In the genomic region with DNA sequence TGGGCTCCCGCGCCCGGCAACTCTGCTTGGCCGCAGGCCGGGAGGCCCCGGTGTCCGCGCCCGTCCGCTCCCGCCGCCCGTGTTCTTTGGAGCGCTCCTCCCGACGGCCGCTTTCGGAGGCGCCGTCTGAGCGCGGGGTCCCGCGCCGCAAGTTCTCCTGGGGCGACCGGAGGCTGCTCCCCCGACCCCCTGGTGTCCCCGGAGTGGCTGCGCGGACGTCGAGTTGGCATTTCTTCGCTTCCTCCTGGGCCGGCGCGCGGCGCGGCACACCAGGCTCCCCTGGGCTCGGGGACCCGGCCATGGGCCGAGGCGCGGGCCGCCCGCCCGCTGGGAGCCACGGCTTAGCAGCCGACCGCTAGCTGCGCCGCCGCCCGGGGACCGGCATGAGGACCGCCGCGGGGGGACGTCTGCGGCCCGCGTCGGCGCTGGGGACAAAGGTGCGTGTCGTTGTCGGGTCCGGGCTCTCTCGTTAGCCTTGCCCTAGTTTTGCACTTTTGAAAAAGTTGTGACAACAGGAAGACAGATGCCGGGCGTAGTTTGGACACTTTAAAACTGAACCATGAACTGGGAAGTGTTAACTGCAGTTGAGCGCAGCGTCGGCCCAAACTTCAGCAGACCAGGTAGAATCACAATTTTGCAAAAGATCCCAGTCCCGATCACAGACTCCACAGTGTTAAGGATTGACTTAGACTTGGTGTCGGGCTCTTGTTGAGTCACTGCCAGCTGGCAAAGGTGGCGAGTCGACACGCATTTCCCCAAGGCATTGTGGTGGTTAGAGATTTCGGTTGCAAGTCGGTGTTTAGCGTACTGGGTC, we compare ENCODE assay signal across 7 cellular contexts. TPM values are rescaled to one million over a fixed set of nuclear protein-coding genes. Genes with fewer than 3 reads are reported as not detected.
DNase-seq lines count a peak whose midpoint lies in the region; ATAC-seq and TF ChIP-seq lines count a peak whose summit lies in the region.

No MANE protein-coding gene starts in this region.

- peaks cover 24% of the 10 kb centered on the region for H3K36me3 Mint-ChIP-seq in activated CD8-positive, alpha-beta memory T cell treated with anti-CD3 and anti-CD28 coated beads, Interleukin-2, amount 10 ng/mL, durations not matched to agents 7 days and 5 days

- H3K4me1 Mint-ChIP-seq in activated CD8-positive, alpha-beta memory T cell treated with anti-CD3 and anti-CD28 coated beads, Interleukin-2, amount 10 ng/mL, durations not matched to agents 7 days and 5 days, result peaks cover 54% of the 10 kb centered on the region

- peak overlapping the region; percentile 81 for H3K27ac Mint-ChIP-seq in activated CD8-positive, alpha-beta memory T cell treated with anti-CD3 and anti-CD28 coated beads, Interleukin-2, amount 10 ng/mL, durations not matched to agents 7 days and 5 days

- no peak for TF ChIP-seq EP300 in stomach (IDR thresholded peaks at IDR 0.05)

- H3K27me3 ChIP-seq in esophagus (ENCODE audit: control insufficient read depth in 1 of 2, insufficient read depth in 2 of 2, low read length in 2 of 2) (no peaks in the 10 kb centered on the region), muscle layer of duodenum (ENCODE audit: low read depth, low read length) (no peaks in the 10 kb centered on the region), stomach (no peaks in the 10 kb centered on the region)

- DNase-seq in GM13977 (ENCODE audit: low spot score) (peak; percentile 51), HFF-Myc (ENCODE audit: extremely low read depth, low read depth) (no peak), MV-4-11 (lab: John Stamatoyannopoulos, UW) (peak; percentile 37), stomach (peak; percentile 73)
- DNase-seq in activated CD8-positive, alpha-beta memory T cell treated with anti-CD3 and anti-CD28 coated beads, Interleukin-2, amount 10 ng/mL, durations not matched to agents 7 days and 5 days, result peak; percentile 55

- intact Hi-C loops in stomach (cut with DNase I; ENCODE audit: low total_unique reads), result no loop called here

- no peak for TF ChIP-seq POLR2A in stomach (IDR thresholded peaks at IDR 0.05)

- H3K4me3 Mint-ChIP-seq in activated CD8-positive, alpha-beta memory T cell treated with anti-CD3 and anti-CD28 coated beads, Interleukin-2, amount 10 ng/mL, durations not matched to agents 7 days and 5 days, result peak overlapping the region; percentile 83

- H3K4me1 ChIP-seq in esophagus (ENCODE audit: control insufficient read depth in 2 of 2, insufficient read depth in 2 of 2, low read length in 1 of 2) (peaks cover 0 to 4% of the 10 kb centered on the region in 2 donors), muscle layer of duodenum (ENCODE audit: control insufficient read depth in 1 of 2, insufficient read depth in 2 of 2, low read length in 2 of 2) (peaks cover 17 to 44% of the 10 kb centered on the region in 2 donors), stomach (peaks cover 35 to 76% (median 52%) of the 10 kb centered on the region in 4 donors)

- no peaks in the 10 kb centered on the region for H3K9me3 ChIP-seq in esophagus (ENCODE audit: control insufficient read depth in 2 of 2, insufficient read depth in 1 of 2, low read depth in 1 of 2, low read length in 1 of 2)
- no peaks in the 10 kb centered on the region for H3K9me3 ChIP-seq in muscle layer of duodenum (ENCODE audit: control insufficient read depth in 1 of 2, low read length in 2 of 2)
- no peaks in the 10 kb centered on the region for H3K9me3 ChIP-seq in stomach

- 0 to 1% methylated on average over 82 to 83 of the region's 83 CpGs for WGBS in esophagus, 2 donors
- 0% methylated on average over 25 to 83 of the region's 83 CpGs for WGBS in stomach, 5 donors

- no peaks in the 10 kb centered on the region for H3K9me3 Mint-ChIP-seq in activated CD8-positive, alpha-beta memory T cell treated with anti-CD3 and anti-CD28 coated beads, Interleukin-2, amount 10 ng/mL, durations not matched to agents 7 days and 5 days (ENCODE audit: low read depth)

- H3K27me3 Mint-ChIP-seq in activated CD8-positive, alpha-beta memory T cell treated with anti-CD3 and anti-CD28 coated beads, Interleukin-2, amount 10 ng/mL, durations not matched to agents 7 days and 5 days, result no peaks in the 10 kb centered on the region

- TF ChIP-seq CTCF in GM13977 (IDR thresholded peaks at IDR 0.05; ENCODE audit: extremely low read depth, insufficient read depth, missing control alignments) (no peak), HFF-Myc (IDR thresholded peaks at IDR 0.05; ENCODE audit: low read depth, low read length, missing control alignments) (no peak), stomach (IDR thresholded peaks at IDR 0.05) (no peak)

- peak overlapping the region; percentile 93 to 95 for H3K27ac ChIP-seq in esophagus (ENCODE audit: low read depth in 2 of 2, low read length in 1 of 2)
- peak overlapping the region; percentile 28 for H3K27ac ChIP-seq in muscle layer of duodenum (ENCODE audit: low read length)
- peak overlapping the region; percentile 97 to 99 (median 98) for H3K27ac ChIP-seq in stomach

- H3K4me3 ChIP-seq in HFF-Myc (replicated peaks; ENCODE audit: low read depth, low read length) (peak overlapping the region; percentile 94), esophagus (ENCODE audit: low read depth in 1 of 2, low read length in 2 of 2) (peak overlapping the region; percentile 74 to 86), muscle layer of duodenum (ENCODE audit: low read depth in 1 of 2, low read length in 2 of 2) (peak overlapping the region; percentile 92 to 94), stomach (peak overlapping the region; percentile 77 to 96 (median 94))

- CTCF ChIA-PET in activated CD8-positive, alpha-beta memory T cell treated with anti-CD3 and anti-CD28 coated beads, Interleukin-2, amount 10 ng/mL, durations not matched to agents 7 days and 5 days (lab: Charles Lee), result interaction anchor here (0.6 kb wide), 1 partner anchor 481 kb away, joined by 3 read pairs; no protein-coding TSS in a partner anchor

- peak; percentile 11 for ATAC-seq in activated CD8-positive, alpha-beta memory T cell treated with anti-CD3 and anti-CD28 coated beads, Interleukin-2, amount 10 ng/mL, durations not matched to agents 7 days and 5 days

- peaks cover 0 to 1% of the 10 kb centered on the region in 2 donors for H3K36me3 ChIP-seq in esophagus (ENCODE audit: control insufficient read depth in 2 of 2, insufficient read depth in 2 of 2, low read length in 1 of 2)
- peaks cover 15 to 25% of the 10 kb centered on the region in 2 donors for H3K36me3 ChIP-seq in muscle layer of duodenum (ENCODE audit: control insufficient read depth in 1 of 2, insufficient read depth in 2 of 2, low read length in 2 of 2)
- peaks cover 15 to 30% (median 28%) of the 10 kb centered on the region in 4 donors for H3K36me3 ChIP-seq in stomach

- in situ Hi-C loops in GM13977 (cut with MboI; ENCODE audit: low pct_unique_long_range_greater_than_20kb, low sequenced_read_pairs, unreplicated experiment), result no loop called here

RNA-seq across cellular contexts. Expression of gene UBN1, which starts 0.7 kb away (rescaled TPM):
- total RNA-seq in activated CD8-positive, alpha-beta memory T cell treated with anti-CD3 and anti-CD28 coated beads, Interleukin-2, amount 10 ng/mL, durations not matched to agents 7 days and 5 days, result 10 to 100 TPM; 45.1 to 46.3 TPM
- polyA plus RNA-seq in esophagus (1 to 10 TPM; 5.1 to 7.7 TPM), stomach (1 to 10 TPM; 5.4 to 9.3 (median 7.8) TPM)
- 100 to 1,000 TPM in 1 of 5 donors, 10 to 100 TPM in 4; 34.0 to 319 (median 51.3) TPM for total RNA-seq in stomach

RNA-seq across cellular contexts. Expression of gene GLYR1, which starts 0.9 kb away (rescaled TPM):
- total RNA-seq in activated CD8-positive, alpha-beta memory T cell treated with anti-CD3 and anti-CD28 coated beads, Interleukin-2, amount 10 ng/mL, durations not matched to agents 7 days and 5 days, result 100 to 1,000 TPM in 1 of 2 experiments, 10 to 100 TPM in 1; 85.2 to 109 TPM
- polyA plus RNA-seq in esophagus, result 10 to 100 TPM; 34.3 to 35.6 TPM
- total RNA-seq in stomach, result 100 to 1,000 TPM in 2 of 5 donors, 10 to 100 TPM in 3; 46.9 to 187 (median 83.2) TPM
- polyA plus RNA-seq in stomach, result 10 to 100 TPM; 29.3 to 46.0 (median 36.5) TPM

RNA-seq across cellular contexts. Expression of gene ROGDI, which starts 45.5 kb away (rescaled TPM):
- 1 to 10 TPM; 5.3 to 7.9 TPM for total RNA-seq in activated CD8-positive, alpha-beta memory T cell treated with anti-CD3 and anti-CD28 coated beads, Interleukin-2, amount 10 ng/mL, durations not matched to agents 7 days and 5 days
- polyA plus RNA-seq in esophagus (10 to 100 TPM; 28.7 to 49.5 TPM), stomach (10 to 100 TPM; 27.0 to 63.9 (median 46.1) TPM)
- total RNA-seq in stomach, result 100 to 1,000 TPM in 1 of 5 donors, 10 to 100 TPM in 3, 1 to 10 TPM in 1; 6.1 to 350 (median 45.5) TPM

RNA-seq across cellular contexts. Expression of gene SMIM22, which starts 52.8 kb away (rescaled TPM):
- total RNA-seq in activated CD8-positive, alpha-beta memory T cell treated with anti-CD3 and anti-CD28 coated beads, Interleukin-2, amount 10 ng/mL, durations not matched to agents 7 days and 5 days, result not detected
- polyA plus RNA-seq in esophagus (10 to 100 TPM; 20.1 to 28.6 TPM), stomach (1,000 to 10,000 TPM in 2 of 3 donors, 100 to 1,000 TPM in 1; 481 to 1,027 (median 1,002) TPM)
- 100 to 1,000 TPM in 3 of 5 donors, 10 to 100 TPM in 2; 20.5 to 732 (median 131) TPM for total RNA-seq in stomach

RNA-seq across cellular contexts. Expression of gene SEPTIN12, which starts 59.8 kb away (rescaled TPM):
- total RNA-seq in activated CD8-positive, alpha-beta memory T cell treated with anti-CD3 and anti-CD28 coated beads, Interleukin-2, amount 10 ng/mL, durations not matched to agents 7 days and 5 days, result not detected
- polyA plus RNA-seq in esophagus (under 1 TPM in 1 of 2 donors, not detected in 1; 0.07 TPM), stomach (not detected)
- total RNA-seq in stomach, result not detected

Comparison
In these comparisons a context has a peak if more than half of its experiments do, and no peak if none do; other contexts are left out.
1. H3K27ac ChIP-seq: peak in every context shown above with its lines; median percentile 98 in stomach; 94 in esophagus; 28 in muscle layer of duodenum.